ENCODE assay signal across 8 cellular contexts in genomic region chr1:112714313-112715263, GRCh38. TPM values are rescaled to one million over a fixed set of nuclear protein-coding genes. Genes with fewer than 3 reads are reported as not detected.
DNase-seq lines count a peak whose midpoint lies in the region; ATAC-seq, FAIRE-seq and TF ChIP-seq lines count a peak whose summit lies in the region.

No MANE protein-coding gene starts in this region.

- H3K4me3 ChIP-seq in WI38 (ENCODE audit: low read depth, low read length) (peak overlapping the region; percentile 69), fibroblast of villous mesenchyme (ENCODE audit: low read depth, low read length) (peak overlapping the region; percentile 61), pancreas (peak overlapping the region; percentile 26 to 83 (median 56))

- H3K27ac ChIP-seq in pancreas = no peak overlapping the region

- peaks cover 0 to 9% (median 5%) of the 10 kb centered on the region in 3 donors for H3K4me1 ChIP-seq in pancreas

- no peak for TF ChIP-seq POLR2A in GM12891 (IDR thresholded peaks at IDR 0.05; ENCODE audit: low read depth, low read length)

- no peaks in the 10 kb centered on the region for H3K36me3 ChIP-seq in pancreas

- DNase-seq in GM12891 (ENCODE audit: insufficient read length, low spot score) = no peak
- peak; percentile 13 for DNase-seq in fibroblast of villous mesenchyme (ENCODE audit: low read depth)
- peak in 4 of 6 donors; percentile 53 to 88 (median 64) for DNase-seq in pancreas
- no peak for DNase-seq in NCI-H510A treated with DMSO at 0.1 percent for 48 hours (lab: John Stamatoyannopoulos, UW)
- no peak for DNase-seq in stimulated activated CD4-positive, alpha-beta T cell treated with anti-CD3 and anti-CD28 coated beads, Interleukin-2, amount 100 ng/mL, for 48 hours
- DNase-seq in NCI-H2227 (lab: John Stamatoyannopoulos, UW; ENCODE audit: unreplicated experiment) = no peak

- 2% methylated on average over 69 to 86 of the region's 86 CpGs for WGBS in pancreas, 2 donors

- FAIRE-seq in GM12891 (lab: Jason Lieb, UNC) (peak; percentile 20), pancreas (lab: Jason Lieb, UNC) (no peak)

- ATAC-seq in HG02981 (IDR thresholded peaks at IDR 0.05; ENCODE audit: unreplicated experiment) (peak; percentile 19), pancreas (peak in 3 of 4 donors; percentile 1 to 5 (median 2))

- intact Hi-C loops in pancreas (cut with DNase I) = loop anchor here in 2 of 3 donors (5.0 to 10.0 kb wide), 2 partner anchors 88 to 330 kb away; no protein-coding TSS in a partner anchor

- TF ChIP-seq CTCF in WI38 (IDR thresholded peaks at IDR 0.05; ENCODE audit: low read depth, low read length) (peak; percentile 9; the same call in 1 of the 2 replicates), fibroblast of villous mesenchyme (IDR thresholded peaks at IDR 0.05; ENCODE audit: insufficient read depth, low read depth, low read length) (no peak), pancreas (IDR thresholded peaks at IDR 0.05) (no peak)

- H3K9me3 ChIP-seq in pancreas = no peaks in the 10 kb centered on the region

- no peaks in the 10 kb centered on the region for H3K27me3 ChIP-seq in pancreas

TF ChIP-seq in GM12891, 5 proteins besides CTCF, POLR2A, EP300 and RAD21:
- TF ChIP-seq SPI1 (IDR thresholded peaks at IDR 0.05; ENCODE audit: low read depth, low read length) (no peak), TAF1 (IDR thresholded peaks at IDR 0.05; ENCODE audit: low read depth, low read length) (no peak), POU2F2 (IDR thresholded peaks at IDR 0.05; ENCODE audit: low read depth, low read length) (no peak), POLR2AphosphoS5 (IDR thresholded peaks at IDR 0.05; ENCODE audit: low read depth, low read length) (no peak), PAX5 (IDR thresholded peaks at IDR 0.05; ENCODE audit: insufficient read depth, low read length, severe bottlenecking) (no peak)

RNA-seq across cellular contexts. Expression of gene PPM1J, which starts 0.5 kb away (rescaled TPM):
- polyA plus RNA-seq in GM12891 (2012; ENCODE audit: low read depth, missing spikeins) = 0.44 TPM
- 0.43 and 1.3 TPM in 2 replicates for total RNA-seq in fibroblast of villous mesenchyme
- total RNA-seq in pancreas = 1 to 10 TPM in 1 of 6 donors, under 1 TPM in 5; 0.20 to 1.6 (median 0.87) TPM
- polyA plus RNA-seq in pancreas = 1 to 10 TPM in 1 of 2 donors, under 1 TPM in 1; 0.68 to 1.1 TPM

RNA-seq across cellular contexts. Expression of gene RHOC, which starts 7.7 kb away (rescaled TPM):
- polyA plus RNA-seq in GM12891 (2012; ENCODE audit: low read depth, missing spikeins) = 267 TPM
- total RNA-seq in fibroblast of villous mesenchyme (379 and 483 TPM in 2 replicates), pancreas (100 to 1,000 TPM in 1 of 6 donors, 10 to 100 TPM in 5; 44.0 to 105 (median 53.5) TPM)
- polyA plus RNA-seq in pancreas = 10 to 100 TPM; 91.5 to 94.5 TPM

RNA-seq across cellular contexts. Expression of gene MOV10, which starts 40.1 kb away (rescaled TPM):
- polyA plus RNA-seq in GM12891 (2012; ENCODE audit: low read depth, missing spikeins) = 59.1 TPM
- total RNA-seq in fibroblast of villous mesenchyme (56.7 and 63.5 TPM in 2 replicates), pancreas (10 to 100 TPM; 17.7 to 43.5 (median 20.4) TPM)
- polyA plus RNA-seq in pancreas = 10 to 100 TPM; 75.5 to 89.9 TPM

Comparison
In these comparisons a context has a peak if more than half of its experiments do, and no peak if none do; other contexts are left out.
1. DNase-seq: peak in fibroblast of villous mesenchyme (single experiment) and pancreas (4 of 6); none in GM12891 (single experiment), NCI-H510A treated with DMSO at 0.1 percent for 48 hours (single experiment), stimulated activated CD4-positive, alpha-beta T cell treated with anti-CD3 and anti-CD28 coated beads, Interleukin-2, amount 100 ng/mL, for 48 hours (0 of 2) and NCI-H2227 (single experiment).
2. Peak in every context shown above with its lines, with median percentiles within 50 percentile points of each other: H3K4me3 ChIP-seq.